ENCODE assay signal across 8 cellular contexts in the genomic region with DNA sequence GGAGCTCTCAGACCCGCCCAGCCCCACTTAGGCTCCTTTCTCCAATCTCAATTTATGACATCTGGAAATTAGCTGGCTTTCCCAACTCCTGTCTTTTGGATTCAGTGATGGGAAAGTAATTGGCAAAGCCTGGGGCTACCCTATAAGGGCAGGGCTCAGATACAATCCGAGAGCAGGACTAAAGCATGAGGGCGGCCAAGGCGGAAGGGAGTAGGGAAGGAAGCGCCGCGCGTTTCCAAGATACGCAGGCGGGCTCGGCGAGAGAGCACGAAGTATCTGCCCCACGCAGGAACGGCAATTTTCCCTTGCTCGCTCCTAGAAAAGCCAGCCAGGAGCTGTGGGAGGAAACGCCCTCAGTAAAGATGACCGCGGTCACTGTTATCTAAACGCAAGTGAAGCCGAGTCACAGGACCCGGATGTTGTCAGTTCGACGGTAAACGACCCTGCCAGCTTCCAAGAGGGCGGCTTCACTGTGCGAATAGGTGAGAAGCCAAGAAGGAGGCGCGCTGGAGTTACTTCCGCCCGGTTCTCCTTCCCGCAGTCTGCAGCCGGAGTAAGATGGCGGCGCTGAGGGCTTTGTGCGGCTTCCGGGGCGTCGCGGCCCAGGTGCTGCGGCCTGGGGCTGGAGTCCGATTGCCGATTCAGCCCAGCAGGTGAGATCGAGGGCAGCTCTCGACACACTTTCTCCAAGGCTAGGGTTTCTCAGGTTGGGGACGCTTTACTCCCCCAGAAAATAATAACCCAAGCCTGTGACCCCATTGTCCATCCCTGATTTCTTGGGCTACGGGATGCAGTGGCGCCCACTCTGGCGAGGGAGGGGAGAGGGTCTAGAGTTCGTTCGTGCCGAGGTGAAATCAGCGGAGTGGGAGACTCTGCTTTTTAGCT. TPM values are rescaled to one million over a fixed set of nuclear protein-coding genes. Genes with fewer than 3 reads are reported as not detected.
DNase-seq lines count a peak whose midpoint lies in the region; ATAC-seq and TF ChIP-seq lines count a peak whose summit lies in the region.

A gene (plus strand): TSS at position 540 of the 885 bp plus-strand sequence. CDS start 19 bp downstream, at position 559.

- H3K27me3 Mint-ChIP-seq in natural killer cell (ENCODE audit: low read depth in 2 of 2), result no peaks in the 10 kb centered on the region

- peak within 1 kb of the TSS; percentile 89 for H3K4me2 ChIP-seq in Loucy (ENCODE audit: low read depth, low read length, poor library complexity, severe bottlenecking)

- peak within 1 kb of the TSS; percentile 94 for H3K9ac ChIP-seq in Loucy (ENCODE audit: low read depth, low read length, poor library complexity, severe bottlenecking)

- TF ChIP-seq CTCF in Loucy (conservative IDR thresholded peaks at IDR 0.05; ENCODE audit: low read length), result peak; percentile 55
- no peak for TF ChIP-seq CTCF in natural killer cell (IDR thresholded peaks at IDR 0.05)

- no peaks in the 10 kb centered on the region for H3K9me3 Mint-ChIP-seq in natural killer cell

- peak; percentile 97 to 99 (median 99) for ATAC-seq in natural killer cell

- H3F3A ChIP-seq in Loucy (ENCODE audit: low read depth), result no peaks in the 10 kb centered on the region

- intact Hi-C loops in natural killer cell (cut with micrococcal nuclease), result loop anchor here (1.0 to 5.0 kb wide), 2 partner anchors 23 to 35 kb away; a partner anchor contains a TSS

- peaks cover 29% of the 10 kb centered on the region for H3K79me2 ChIP-seq in Loucy (ENCODE audit: insufficient read depth, low read length)

- peak within 1 kb of the TSS; percentile 95 for H2AFZ ChIP-seq in Loucy (ENCODE audit: low read length)

- no peaks in the 10 kb centered on the region for H4K20me1 ChIP-seq in Loucy (ENCODE audit: insufficient read depth, low read length, poor library complexity, severe bottlenecking)

- H3K4me1 Mint-ChIP-seq in natural killer cell, result peaks cover 29 to 57% of the 10 kb centered on the region in 2 donors

- H3K9me2 ChIP-seq in Loucy (replicated peaks; ENCODE audit: low read depth, low read length), result no peaks in the 10 kb centered on the region

- TF ChIP-seq POLR2A in Raji (IDR thresholded peaks at IDR 0.05; ENCODE audit: insufficient read depth, low read depth, low read length), result peak; percentile 85

- H3K4me3 Mint-ChIP-seq in natural killer cell, result peak within 1 kb of the TSS; percentile 94

- H3K4me1 ChIP-seq in Loucy (ENCODE audit: insufficient read depth, low read length, poor library complexity, severe bottlenecking), result peaks cover 31% of the 10 kb centered on the region

- peak within 1 kb of the TSS; percentile 95 to 96 for H3K27ac Mint-ChIP-seq in natural killer cell

- DNase-seq in G401 (ENCODE audit: low spot score), result peak; percentile 99
- DNase-seq in H7, result peak; percentile 91
- peak; percentile 92 for DNase-seq in activated T-helper 9 cell treated with anti-CD3 and anti-CD28 coated beads, Interleukin-2, amount 50 U/mL, for 16 hours (ENCODE audit: low read depth)
- DNase-seq in fibroblast of peridontal ligament (ENCODE audit: extremely low read depth), result peak; percentile 99
- peak; percentile 89 for DNase-seq in natural killer cell
- peak; percentile 95 for DNase-seq in stimulated activated naive CD4-positive, alpha-beta T cell treated with Interleukin-2 at 50 U/mL for 16 hours (lab: John Stamatoyannopoulos, UW)

- H3K9me3 ChIP-seq in Loucy (ENCODE audit: insufficient read depth, low read depth, low read length), result no peaks in the 10 kb centered on the region

- H3K27me3 ChIP-seq in H7 (ENCODE audit: control insufficient read depth, insufficient read depth, low read length) (no peaks in the 10 kb centered on the region), Loucy (ENCODE audit: insufficient read depth, low read length, poor library complexity, severe bottlenecking) (no peaks in the 10 kb centered on the region)

- H3K36me3 ChIP-seq in H7 (replicated peaks; ENCODE audit: control insufficient read depth, insufficient read depth, low read length) (peaks cover 14% of the 10 kb centered on the region), Loucy (ENCODE audit: insufficient read depth, low read length) (peaks cover 2% of the 10 kb centered on the region; the same call in 1 of the 2 replicates)

- in situ Hi-C loops in G401 (cut with HindIII; ENCODE audit: low sequenced_read_pairs), result loop anchor here (25.0 kb wide), 1 partner anchor 185 kb away; no protein-coding TSS in a partner anchor

- H3K36me3 Mint-ChIP-seq in natural killer cell, result peaks cover 9% of the 10 kb centered on the region

- H3K4me3 ChIP-seq in H7 (ENCODE audit: insufficient read depth, low read depth, low read length) (peak within 1 kb of the TSS; percentile 82), Loucy (ENCODE audit: low read length, poor library complexity, severe bottlenecking) (peak within 1 kb of the TSS; percentile 95)

RNA-seq across cellular contexts. Expression of the gene that starts here (rescaled TPM):
- 215 and 238 TPM in 2 replicates for total RNA-seq in G401 (2014; rRNA removed; shearing (Covaris generic))
- total RNA-seq in H7 (2014; rRNA removed; shearing (Covaris generic)), result 278 and 312 TPM in 2 replicates
- total RNA-seq in natural killer cell, result 10 to 100 TPM; 74.7 to 88.8 (median 84.7) TPM

Comparison
In these comparisons a context has a peak if more than half of its experiments do, and no peak if none do; other contexts are left out.
1. Peak in every context shown above with its lines: DNase-seq, ATAC-seq and H3K4me3 ChIP-seq.